ENCODE assay signal across 27 cellular contexts in the genomic region with DNA sequence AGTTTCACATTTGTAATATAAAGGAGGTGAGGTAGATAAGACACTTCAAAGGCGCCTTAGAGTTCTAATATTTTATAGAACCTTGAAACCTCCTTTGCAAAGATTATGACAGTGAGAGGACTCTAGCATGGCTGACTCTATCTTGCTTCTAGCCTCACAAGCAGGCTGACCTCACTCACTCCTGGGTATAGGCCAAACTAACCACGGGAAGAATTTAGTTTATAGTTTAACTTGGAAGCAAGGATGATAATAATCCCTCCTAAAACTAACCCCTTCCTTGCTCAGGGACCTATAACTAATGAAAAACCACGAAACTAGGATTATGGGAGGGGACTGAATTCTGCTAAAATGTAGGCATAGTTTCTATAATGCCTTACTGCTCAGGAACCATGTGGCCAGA.
A peak's percentile ranks its signal among the peaks of the same experiment; 100 is the strongest.
DNase-seq lines count a peak whose midpoint lies in the region; ATAC-seq and TF ChIP-seq lines count a peak whose summit lies in the region.
"Had no signal": no experiment of that assay in that cellular context is flagged by ENCODE, and none has a peak within 500 bp of the region (broad histone marks: within the 10 kb centered on the region; RNA-seq: fewer than 3 reads in every experiment).

No MANE protein-coding gene starts in this region.

- H3F3A ChIP-seq in PC-3 (ENCODE audit: low read length, unreplicated experiment), result no peaks in the 10 kb centered on the region
- H3F3A ChIP-seq in SK-N-SH (replicated peaks; ENCODE audit: insufficient read depth), result no peaks in the 10 kb centered on the region

- H3K27ac ChIP-seq in PC-3 (ENCODE audit: low read length) (no peak overlapping the region), fibroblast of lung (ENCODE audit: insufficient read depth, low read length) (no peak overlapping the region), gastrocnemius medialis (peak overlapping the region in 3 of 4 donors; percentile 0 to 47 (median 27)), SK-N-SH (ENCODE audit: low read depth in 2 of 2, low read length in 1 of 2) (no peak overlapping the region)
- H3K27ac ChIP-seq: lower lobe of right lung, pancreas, right lobe of liver, tibial nerve, WERI-Rb-1 had no signal

- H3K9me3 ChIP-seq in PC-3 (ENCODE audit: low read length), result no peaks in the 10 kb centered on the region
- no peaks in the 10 kb centered on the region for H3K9me3 ChIP-seq in fibroblast of lung (ENCODE audit: control insufficient read depth, insufficient read depth, low read depth, low read length)
- H3K9me3 ChIP-seq in gastrocnemius medialis, result no peaks in the 10 kb centered on the region
- H3K9me3 ChIP-seq in SK-N-SH, result no peaks in the 10 kb centered on the region
- H3K9me3 ChIP-seq: gastroesophageal sphincter, lower lobe of right lung, mucosa of descending colon, pancreas, right lobe of liver, tibial nerve had no signal

- H3K79me2 ChIP-seq in PC-3 (ENCODE audit: low read length) (no peaks in the 10 kb centered on the region), fibroblast of lung (ENCODE audit: control insufficient read depth, insufficient read depth, low read length) (no peaks in the 10 kb centered on the region), SK-N-SH (ENCODE audit: insufficient read depth) (no peaks in the 10 kb centered on the region)

- H4K20me1 ChIP-seq in PC-3 (ENCODE audit: low read length) (no peaks in the 10 kb centered on the region), fibroblast of lung (ENCODE audit: control insufficient read depth, extremely low read depth, insufficient read depth, low read length) (no peaks in the 10 kb centered on the region), SK-N-SH (ENCODE audit: insufficient read depth) (no peaks in the 10 kb centered on the region)

- BruUV-seq in PC-3 (replicated peaks; lab: Mats Ljungman, UMichigan), result no TSS peak

- H3K4me3 ChIP-seq in PC-3 (ENCODE audit: low read length) (no peak overlapping the region), fibroblast of lung (replicated peaks in 1 of 4; ENCODE audit: control extremely low read depth in 1 of 4, insufficient read depth in 1 of 4, low read depth in 3 of 4, low read length in 4 of 4) (no peak overlapping the region), gastrocnemius medialis (no peak overlapping the region), SK-N-SH (ENCODE audit: low read depth in 2 of 2, low read length in 1 of 2) (no peak overlapping the region)
- H3K4me3 ChIP-seq: gastroesophageal sphincter, lower lobe of right lung, mucosa of descending colon, pancreas, right lobe of liver, tibial nerve had no signal

- no peaks in the 10 kb centered on the region for H3K27me3 ChIP-seq in PC-3 (ENCODE audit: low read length)
- no peaks in the 10 kb centered on the region for H3K27me3 ChIP-seq in fibroblast of lung (ENCODE audit: control insufficient read depth, insufficient read depth, low read length)
- no peaks in the 10 kb centered on the region for H3K27me3 ChIP-seq in gastrocnemius medialis
- H3K27me3 ChIP-seq in SK-N-SH (ENCODE audit: insufficient read depth), result no peaks in the 10 kb centered on the region
- H3K27me3 ChIP-seq: gastroesophageal sphincter, pancreas, right lobe of liver, tibial nerve had no signal

- H3K4me2 ChIP-seq in PC-3 (ENCODE audit: low read length) (no peak overlapping the region), fibroblast of lung (ENCODE audit: extremely low read depth, insufficient read depth, low read length) (no peak overlapping the region), SK-N-SH (no peak overlapping the region)

- peak; percentile 27; the same call in 1 of the 2 replicates for ATAC-seq in PC-3
- ATAC-seq in gastrocnemius medialis, result no peak
- no peak for ATAC-seq in HG02973 (IDR thresholded peaks at IDR 0.05; ENCODE audit: unreplicated experiment)
- ATAC-seq: activated CD8-positive, alpha-beta memory T cell treated with anti-CD3 and anti-CD28 coated beads, Interleukin-2, amount 10 ng/mL, durations not matched to agents 7 days and 5 days; gastroesophageal sphincter; lower lobe of right lung; mucosa of descending colon; right lobe of liver; SK-N-SH treated with all-trans-retinoic acid at 6 μM for 48 hours had no signal

- peaks cover 14% of the 10 kb centered on the region for H3K4me1 ChIP-seq in PC-3 (ENCODE audit: insufficient read depth, low read length)
- peaks cover 10% of the 10 kb centered on the region for H3K4me1 ChIP-seq in fibroblast of lung (ENCODE audit: control insufficient read depth, extremely low read depth, insufficient read depth, low read length)
- H3K4me1 ChIP-seq in gastrocnemius medialis, result peaks cover 38 to 39% of the 10 kb centered on the region in 2 donors
- H3K4me1 ChIP-seq in SK-N-SH (ENCODE audit: control insufficient read depth in 1 of 2, insufficient read depth in 2 of 2, low read depth in 1 of 2, low read length in 1 of 2), result peaks cover 0 to 5% of the 10 kb centered on the region in 2 experiments; a peak in 2 of 4 replicates
- H3K4me1 ChIP-seq: right lobe of liver had no signal

- CTCF ChIA-PET in PC-3 (lab: Charles Lee) (no interaction called here), SK-N-SH (lab: Yijun Ruan, JAX) (no interaction called here)

- DNase-seq in ELR (ENCODE audit: low read depth) (peak; percentile 52), PC-3 (no peak), fibroblast of lung (ENCODE audit: low read depth in 2 of 2) (peak; percentile 46 to 69), gastrocnemius medialis (no peak), NCI-H2081 treated with DMSO at 0.1 percent for 48 hours (lab: John Stamatoyannopoulos, UW) (no peak), SK-N-SH (no peak), DMS79 (lab: John Stamatoyannopoulos, UW) (no peak)
- DNase-seq: activated CD4-positive, alpha-beta T cell treated with anti-CD3 and anti-CD28 coated beads, Interleukin-2, amount 10 ng/mL, durations not matched to agents 7 days and 5 days; activated CD8-positive, alpha-beta memory T cell treated with anti-CD3 and anti-CD28 coated beads, Interleukin-2, amount 10 ng/mL, durations not matched to agents 7 days and 5 days; activated naive CD4-positive, alpha-beta T cell treated with anti-CD3 and anti-CD28 coated beads, Interleukin-2, amount 50 U/mL, for 16 hours; CD4-positive, alpha-beta T cell; GOT3; islet precursor cell; Karpas-422; lower lobe of right lung; mucosa of descending colon; NCI-H1092; NCI-H1930; NCI-H69; pancreas; right lobe of liver; stimulated activated naive CD8-positive, alpha-beta T cell treated with anti-CD3 and anti-CD28 coated beads, Interleukin-15, Interleukin-2, amounts not matched to agents 100 U/mL and 50 U/mL, for 24 hours; WERI-Rb-1 had no signal

- 59% methylated on average over 3 of the region's 3 CpGs for WGBS in SK-N-SH (ENCODE audit: low lambda C conversion rate)

- POLR2A ChIA-PET in PC-3 (lab: Charles Lee; ENCODE audit: unreplicated experiment) (no interaction called here), SK-N-SH (lab: Yijun Ruan, JAX) (no interaction called here)

- no peak for TF ChIP-seq RAD21 in SK-N-SH (IDR thresholded peaks at IDR 0.05; ENCODE audit: low read length)

- TF ChIP-seq EP300 in SK-N-SH (IDR thresholded peaks at IDR 0.05; ENCODE audit: borderline replicate concordance in 1 of 2, low read depth in 1 of 2, low read length in 1 of 2), result no peak

- in situ Hi-C loops in gastrocnemius medialis (cut with MboI; ENCODE audit: low sequenced_read_pairs in 4 of 4), result no loop called here

- H3K9ac ChIP-seq in PC-3 (ENCODE audit: low read length), result no peak overlapping the region
- H3K9ac ChIP-seq in fibroblast of lung (ENCODE audit: insufficient read depth, low read length), result no peak overlapping the region
- H3K9ac ChIP-seq in SK-N-SH, result no peak overlapping the region

- no peak for TF ChIP-seq POLR2A in gastrocnemius medialis (IDR thresholded peaks at IDR 0.05)

- TF ChIP-seq CTCF in PC-3 (conservative IDR thresholded peaks at IDR 0.05; ENCODE audit: low read depth, low read length) (no peak), fibroblast of lung (conservative IDR thresholded peaks at IDR 0.05 in 1 of 2, IDR thresholded peaks at IDR 0.05 in 1 of 2; ENCODE audit: low read depth in 1 of 2, low read length in 2 of 2) (no peak), gastrocnemius medialis (IDR thresholded peaks at IDR 0.05 in 4 of 5, conservative IDR thresholded peaks at IDR 0.05 in 1 of 5) (no peak), SK-N-SH (IDR thresholded peaks at IDR 0.05) (no peak)

- H3K9me2 ChIP-seq in PC-3 (replicated peaks; ENCODE audit: low read length) (no peaks in the 10 kb centered on the region), SK-N-SH (no peaks in the 10 kb centered on the region)

- H3K36me3 ChIP-seq in PC-3 (ENCODE audit: low read depth, low read length) (no peaks in the 10 kb centered on the region), fibroblast of lung (ENCODE audit: control insufficient read depth, insufficient read depth, low read length) (no peaks in the 10 kb centered on the region), gastrocnemius medialis (peaks cover 0 to 3% of the 10 kb centered on the region in 2 donors), SK-N-SH (replicated peaks in 1 of 2; ENCODE audit: control insufficient read depth in 1 of 2, insufficient read depth in 2 of 2, low read length in 1 of 2) (no peaks in the 10 kb centered on the region)
- H3K36me3 ChIP-seq: gastroesophageal sphincter, lower lobe of right lung, pancreas, right lobe of liver, tibial nerve, WERI-Rb-1 had no signal

- H2AFZ ChIP-seq in PC-3 (ENCODE audit: low read length), result no peak overlapping the region
- no peak overlapping the region for H2AFZ ChIP-seq in fibroblast of lung (ENCODE audit: low read length)
- no peak overlapping the region for H2AFZ ChIP-seq in SK-N-SH (ENCODE audit: low read depth)

- intact Hi-C loops in PC-3 (cut with micrococcal nuclease), result no loop called here
- intact Hi-C loops in gastrocnemius medialis (cut with DNase I; ENCODE audit: low total_unique reads), result no loop called here

TF ChIP-seq in SK-N-SH, 30 proteins besides CTCF, POLR2A, EP300 and RAD21 (continues in another document):
- TF ChIP-seq, protein P1, sequence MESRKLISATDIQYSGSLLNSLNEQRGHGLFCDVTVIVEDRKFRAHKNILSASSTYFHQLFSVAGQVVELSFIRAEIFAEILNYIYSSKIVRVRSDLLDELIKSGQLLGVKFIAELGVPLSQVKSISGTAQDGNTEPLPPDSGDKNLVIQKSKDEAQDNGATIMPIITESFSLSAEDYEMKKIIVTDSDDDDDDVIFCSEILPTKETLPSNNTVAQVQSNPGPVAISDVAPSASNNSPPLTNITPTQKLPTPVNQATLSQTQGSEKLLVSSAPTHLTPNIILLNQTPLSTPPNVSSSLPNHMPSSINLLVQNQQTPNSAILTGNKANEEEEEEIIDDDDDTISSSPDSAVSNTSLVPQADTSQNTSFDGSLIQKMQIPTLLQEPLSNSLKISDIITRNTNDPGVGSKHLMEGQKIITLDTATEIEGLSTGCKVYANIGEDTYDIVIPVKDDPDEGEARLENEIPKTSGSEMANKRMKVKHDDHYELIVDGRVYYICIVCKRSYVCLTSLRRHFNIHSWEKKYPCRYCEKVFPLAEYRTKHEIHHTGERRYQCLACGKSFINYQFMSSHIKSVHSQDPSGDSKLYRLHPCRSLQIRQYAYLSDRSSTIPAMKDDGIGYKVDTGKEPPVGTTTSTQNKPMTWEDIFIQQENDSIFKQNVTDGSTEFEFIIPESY (IDR thresholded peaks at IDR 0.05; ENCODE audit: borderline replicate concordance, low read depth), result no peak
- TF ChIP-seq JUND (IDR thresholded peaks at IDR 0.05), result no peak
- TF ChIP-seq SMC3 (IDR thresholded peaks at IDR 0.05; ENCODE audit: low read depth, low read length), result no peak

Comparison
In these comparisons a context has a peak if more than half of its experiments do, and no peak if none do; other contexts are left out.
1. DNase-seq: peak in ELR (single experiment) and fibroblast of lung (2 of 2); none in PC-3 (single experiment), gastrocnemius medialis (0 of 2), NCI-H2081 treated with DMSO at 0.1 percent for 48 hours (single experiment), SK-N-SH (single experiment) and DMS79 (single experiment).
2. H3K27ac ChIP-seq: peak in gastrocnemius medialis (3 of 4); none in PC-3 (single experiment), fibroblast of lung (single experiment) and SK-N-SH (0 of 2).